8 cellular contexts compared by ENCODE assay signal in the genomic region with DNA sequence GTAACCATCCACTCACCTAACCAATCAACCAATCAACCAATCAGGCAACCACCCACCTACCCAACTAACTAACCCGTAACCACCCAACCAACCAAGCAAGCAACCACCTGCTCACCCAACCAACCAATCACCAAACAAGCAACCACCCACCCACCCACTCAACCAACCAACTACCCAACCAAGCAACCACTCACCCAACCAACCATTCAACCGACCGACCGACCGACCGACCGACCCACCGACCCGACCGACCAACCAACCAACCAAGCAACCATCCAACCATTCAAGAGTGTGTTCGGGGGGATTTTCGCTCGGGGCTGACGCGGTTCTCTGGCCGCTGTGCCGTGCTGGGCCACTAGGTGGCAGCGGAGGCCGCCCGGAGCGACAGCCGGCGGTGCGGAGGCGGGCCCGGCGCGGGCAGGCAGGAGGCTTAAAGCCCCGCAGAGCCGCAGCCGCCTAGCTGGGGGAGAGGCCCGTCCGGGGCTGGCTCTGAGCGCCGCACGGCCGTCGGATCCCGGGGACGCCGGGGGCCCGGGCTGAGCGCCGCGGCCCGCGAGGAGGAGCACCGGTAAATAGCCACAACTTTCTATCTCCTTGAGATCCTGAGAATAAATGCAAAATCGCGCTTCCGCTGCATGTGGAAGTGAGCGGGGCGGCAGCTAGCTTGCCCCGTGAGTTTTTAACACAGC. TPM values are rescaled to one million over a fixed set of nuclear protein-coding genes. Genes with fewer than 3 reads are reported as not detected.
DNase-seq lines count a peak whose midpoint lies in the region; ATAC-seq, FAIRE-seq and TF ChIP-seq lines count a peak whose summit lies in the region.

A gene (plus strand): TSS at position 443 of the 689 bp plus-strand sequence. CDS start 1,617 bp downstream, outside the sequence.

- H3K36me3 Mint-ChIP-seq in Calu3 (ENCODE audit: insufficient read depth, unreplicated experiment), result peaks cover 4% of the 10 kb centered on the region
- H3K36me3 Mint-ChIP-seq in activated naive CD4-positive, alpha-beta T cell treated with anti-CD3 and anti-CD28 coated beads, Interleukin-2, amount 50 U/mL, for 72 hours, result no peaks in the 10 kb centered on the region

- DNase-seq in Calu3 (peak; percentile 81), GM20000 (ENCODE audit: low spot score) (peak; percentile 93), HT-29 (ENCODE audit: low spot score) (peak; percentile 67), SKM-1 treated with dmso at 0.1 percent for 144 hours (lab: John Stamatoyannopoulos, UW; ENCODE audit: unreplicated experiment) (peak; percentile 59), left cardiac atrium (peak; percentile 70), putamen (ENCODE audit: low spot score) (peak; percentile 38), urothelium cell line (ENCODE audit: low spot score) (peak; percentile 98)
- peak; percentile 77 to 85 for DNase-seq in activated naive CD4-positive, alpha-beta T cell treated with anti-CD3 and anti-CD28 coated beads, Interleukin-2, amount 50 U/mL, for 72 hours (ENCODE audit: low spot score in 2 of 2)

- H3K4me3 Mint-ChIP-seq in Calu3 (ENCODE audit: low read depth, unreplicated experiment), result peak within 1 kb of the TSS; percentile 50

- FAIRE-seq in urothelium cell line (lab: Jason Lieb, UNC), result peak; percentile 99

- H3K9me3 Mint-ChIP-seq in Calu3 (ENCODE audit: low read depth, unreplicated experiment), result no peaks in the 10 kb centered on the region
- no peaks in the 10 kb centered on the region for H3K9me3 Mint-ChIP-seq in activated naive CD4-positive, alpha-beta T cell treated with anti-CD3 and anti-CD28 coated beads, Interleukin-2, amount 50 U/mL, for 72 hours

- BruUV-seq in Calu3 (replicated peaks; lab: Mats Ljungman, UMichigan), result no TSS peak

- ATAC-seq in activated naive CD4-positive, alpha-beta T cell treated with anti-CD3 and anti-CD28 coated beads, Interleukin-2, amount 50 U/mL, for 72 hours, result peak; percentile 94 to 95
- ATAC-seq in left cardiac atrium, result peak; percentile 88 to 94

- TF ChIP-seq CTCF in Calu3 (IDR thresholded peaks at IDR 0.05; ENCODE audit: unreplicated experiment) (peak; percentile 87), GM20000 (IDR thresholded peaks at IDR 0.05; ENCODE audit: extremely low read depth, missing control alignments) (peak; percentile 99)

- CTCF ChIA-PET in Calu3 (lab: Charles Lee), result interaction anchor here (0.8 kb wide), 1 partner anchor 263 kb away, joined by 3 read pairs; no protein-coding TSS in a partner anchor

- no peak within 1 kb of the TSS for H3K27ac Mint-ChIP-seq in Calu3 (ENCODE audit: unreplicated experiment)
- no peak within 1 kb of the TSS for H3K27ac Mint-ChIP-seq in activated naive CD4-positive, alpha-beta T cell treated with anti-CD3 and anti-CD28 coated beads, Interleukin-2, amount 50 U/mL, for 72 hours

- no peaks in the 10 kb centered on the region for H3K4me1 Mint-ChIP-seq in Calu3 (ENCODE audit: low read depth, unreplicated experiment)

- H3K27me3 Mint-ChIP-seq in Calu3 (ENCODE audit: unreplicated experiment), result peaks cover 76% of the 10 kb centered on the region

- intact Hi-C loops in Calu3 (cut with micrococcal nuclease; ENCODE audit: unreplicated experiment) (loop anchor here (2.0 to 10.0 kb wide), 2 partner anchors 71 to 261 kb away; no protein-coding TSS in a partner anchor), left cardiac atrium (cut with DNase I) (loop anchor here in 1 of 2 donors (2.0 kb wide), 1 partner anchor 263 kb away; no protein-coding TSS in a partner anchor)

RNA-seq across cellular contexts. Expression of the gene that starts here (rescaled TPM):
- total RNA-seq in Calu3 (2022) (not detected in 2 replicates), left cardiac atrium (not detected)
- 0.47 TPM in 1 of 2 replicates, not detected in the other for total RNA-seq in HT-29 (2014; rRNA removed; shearing (Covaris generic))
- not detected for total RNA-seq in activated naive CD4-positive, alpha-beta T cell treated with anti-CD3 and anti-CD28 coated beads, Interleukin-2, amount 50 U/mL, for 72 hours

Comparison
In these comparisons a context has a peak if more than half of its experiments do, and no peak if none do; other contexts are left out.
1. Peak in every context shown above with its lines: DNase-seq and ATAC-seq.
2. Peak in DNase-seq in Calu3; RNA of the gene not detected or under 1 TPM.
3. Peak in DNase-seq in HT-29; RNA of the gene not detected or under 1 TPM.
4. Peak in DNase-seq and ATAC-seq in activated naive CD4-positive, alpha-beta T cell treated with anti-CD3 and anti-CD28 coated beads, Interleukin-2, amount 50 U/mL, for 72 hours; RNA of the gene not detected or under 1 TPM.
5. Peak in DNase-seq and ATAC-seq in left cardiac atrium; RNA of the gene not detected or under 1 TPM.
6. DNase-seq: peak in every context shown above with its lines; median percentile 98 in urothelium cell line; 93 in GM20000; 81 in Calu3; 81 in activated naive CD4-positive, alpha-beta T cell treated with anti-CD3 and anti-CD28 coated beads, Interleukin-2, amount 50 U/mL, for 72 hours; 70 in left cardiac atrium; 67 in HT-29; 59 in SKM-1 treated with dmso at 0.1 percent for 144 hours; 38 in putamen.